ENCODE assay signal across 23 cellular contexts in genomic region chr1:159175571-159175970, GRCh38. TPM values are rescaled to one million over a fixed set of nuclear protein-coding genes. Genes with fewer than 3 reads are reported as not detected.
DNase-seq lines count a peak whose midpoint lies in the region; ATAC-seq and TF ChIP-seq lines count a peak whose summit lies in the region.
"Had no signal": no experiment of that assay in that cellular context is flagged by ENCODE, and none has a peak within 500 bp of the region (broad histone marks: within the 10 kb centered on the region; RNA-seq: fewer than 3 reads in every experiment).

No MANE protein-coding gene starts in this region.

- H3K9me3 ChIP-seq in body of pancreas, result no peaks in the 10 kb centered on the region
- H3K9me3 ChIP-seq: BLaER1 had no signal

- H3K27me3 ChIP-seq in body of pancreas, result peaks cover 0 to 6% of the 10 kb centered on the region in 2 donors

- intact Hi-C loops in body of pancreas (cut with DNase I), result no loop called here

- peaks cover 16% of the 10 kb centered on the region for H3K4me1 ChIP-seq in body of pancreas
- H3K4me1 ChIP-seq: BLaER1 had no signal

- WGBS in body of pancreas, 2 donors, result 71 to 80% methylated on average over 2 of the region's 2 CpGs

- no peak for TF ChIP-seq CTCF in body of pancreas (IDR thresholded peaks at IDR 0.05)

- no peak overlapping the region for H3K4me3 ChIP-seq in body of pancreas
- H3K4me3 ChIP-seq: BLaER1, GM12878, GM23338 had no signal

- ATAC-seq in HG02884 (IDR thresholded peaks at IDR 0.05; ENCODE audit: unreplicated experiment) (no peak), body of pancreas (no peak)
- ATAC-seq: CD8-positive, alpha-beta T cell; GM12878; GM23338; HCT116 had no signal

- no peak for TF ChIP-seq POLR2A in body of pancreas (IDR thresholded peaks at IDR 0.05)

- no peak overlapping the region for H3K27ac ChIP-seq in body of pancreas
- H3K27ac ChIP-seq: BLaER1, C4-2B had no signal

- DNase-seq in COLO829 (ENCODE audit: low spot score) (peak; percentile 68), EL (peak; percentile 26), RPMI7951 (ENCODE audit: low read depth) (peak; percentile 26), foreskin melanocyte (peak; percentile 80), ecto neural progenitor cell (ENCODE audit: low spot score) (no peak), body of pancreas (no peak), NOMO-1 (lab: John Stamatoyannopoulos, UW; ENCODE audit: unreplicated experiment in 2 of 2) (no peak)
- DNase-seq: CD4-positive, CD25-positive, alpha-beta regulatory T cell; CD8-positive, alpha-beta T cell; DMS53; DMS79 treated with DMSO at 0.1 percent for 48 hours; GDM1; H9 had no signal

- no peaks in the 10 kb centered on the region for H3K36me3 ChIP-seq in body of pancreas (replicated peaks in 1 of 2; ENCODE audit: insufficient read depth in 1 of 2, low read depth in 2 of 2)
- H3K36me3 ChIP-seq: BLaER1 had no signal

RNA-seq across cellular contexts. Expression of gene CADM3, which starts 4.2 kb away (rescaled TPM):
- total RNA-seq in RPMI7951 (2014; rRNA removed; shearing (Covaris generic)), result 0.96 and 1.2 TPM in 2 replicates
- total RNA-seq in body of pancreas, result 1 to 10 TPM in 1 of 2 donors, under 1 TPM in 1; 0.26 to 1.6 TPM
- total RNA-seq: CD4-positive, CD25-positive, alpha-beta regulatory T cell; CD8-positive, alpha-beta T cell; GM12878 had no signal

RNA-seq across cellular contexts. Expression of gene ACKR1, which starts 29.1 kb away (rescaled TPM):
- total RNA-seq in RPMI7951 (2014; rRNA removed; shearing (Covaris generic)), result not detected in 2 replicates
- total RNA-seq in body of pancreas, result 10 to 100 TPM; 17.5 to 23.6 TPM
- total RNA-seq: A172; B cell; CD4-positive, CD25-positive, alpha-beta regulatory T cell; CD8-positive, alpha-beta T cell; Daoy; GM23338; H4 had no signal

Comparison
In these comparisons a context has a peak if more than half of its experiments do, and no peak if none do; other contexts are left out.
1. DNase-seq: peak in COLO829 (single experiment), EL (single experiment), RPMI7951 (single experiment) and foreskin melanocyte (single experiment); none in ecto neural progenitor cell (single experiment), body of pancreas (0 of 4) and NOMO-1 (0 of 2).
2. RNA of gene ACKR1, which starts 29.1 kb away (total RNA-seq): 17.5 to 23.6 TPM in body of pancreas; not detected in RPMI7951; every median in the first group is over 10 times any median in the second.